10 cellular contexts compared by ENCODE assay signal in genomic region chr14:54782803-54783659, GRCh38.
DNase-seq lines count a peak whose midpoint lies in the region; ATAC-seq and TF ChIP-seq lines count a peak whose summit lies in the region.
"Had no signal": no experiment of that assay in that cellular context is flagged by ENCODE, and none has a peak within 500 bp of the region (broad histone marks: within the 10 kb centered on the region; RNA-seq: fewer than 3 reads in every experiment).

No MANE protein-coding gene starts in this region.

- no peak overlapping the region for H3K9ac ChIP-seq in BLaER1
- H3K9ac ChIP-seq: parathyroid adenoma had no signal

- H3K27me3 ChIP-seq in BLaER1 (no peaks in the 10 kb centered on the region), hepatocyte (no peaks in the 10 kb centered on the region)
- no peaks in the 10 kb centered on the region for H3K27me3 ChIP-seq in CD4-positive, alpha-beta memory T cell (ENCODE audit: insufficient read depth, low read length)
- H3K27me3 ChIP-seq: adrenal gland had no signal

- no peak overlapping the region for H2AFZ ChIP-seq in hepatocyte
- H2AFZ ChIP-seq: parathyroid adenoma had no signal

- H3K79me2 ChIP-seq in hepatocyte: no peaks in the 10 kb centered on the region
- H3K79me2 ChIP-seq: parathyroid adenoma had no signal

- no peak overlapping the region for H3K4me3 Mint-ChIP-seq in CD4-positive, alpha-beta memory T cell

- ATAC-seq in GM18909 (IDR thresholded peaks at IDR 0.05; ENCODE audit: poor library complexity, unreplicated experiment) (peak; percentile 93), HG03066 (IDR thresholded peaks at IDR 0.05; ENCODE audit: low read depth, unreplicated experiment) (peak; percentile 90)

- POLR2A ChIA-PET in CD4-positive, alpha-beta memory T cell (lab: Charles Lee; ENCODE audit: partially characterized antibody): interaction anchor here (1.0 kb wide), 1 partner anchor 217 kb away, joined by 3 read pairs; no protein-coding TSS in a partner anchor

- peak overlapping the region in 1 of 7 donors; percentile 32 for H3K27ac Mint-ChIP-seq in CD4-positive, alpha-beta memory T cell

- DNase-seq in RPMI8226 (peak; percentile 83), hepatocyte (ENCODE audit: low spot score) (no peak), cortex of kidney (lab: John Stamatoyannopoulos, UW) (no peak), GDM1 (lab: John Stamatoyannopoulos, UW) (no peak)
- no peak for DNase-seq in CD4-positive, alpha-beta memory T cell

- peak; percentile 6 for TF ChIP-seq CTCF in hepatocyte (IDR thresholded peaks at IDR 0.05; ENCODE audit: poor library complexity)

- H3K36me3 ChIP-seq in BLaER1 (peaks cover 70% of the 10 kb centered on the region), hepatocyte (replicated peaks; ENCODE audit: insufficient read depth, low read depth) (no peaks in the 10 kb centered on the region)
- no peaks in the 10 kb centered on the region for H3K36me3 ChIP-seq in CD4-positive, alpha-beta memory T cell (ENCODE audit: insufficient read depth, low read length)
- H3K36me3 ChIP-seq: adrenal gland had no signal

- H3K4me3 ChIP-seq in BLaER1 (no peak overlapping the region), hepatocyte (no peak overlapping the region)
- no peak overlapping the region for H3K4me3 ChIP-seq in CD4-positive, alpha-beta memory T cell (ENCODE audit: low read length in 2 of 2)
- H3K4me3 ChIP-seq: adrenal gland had no signal

- no peaks in the 10 kb centered on the region for H3K4me1 Mint-ChIP-seq in CD4-positive, alpha-beta memory T cell

- H3K4me2 ChIP-seq in BLaER1 (peak overlapping the region; percentile 82), hepatocyte (no peak overlapping the region)

- H3K27me3 Mint-ChIP-seq in CD4-positive, alpha-beta memory T cell: no peaks in the 10 kb centered on the region

- peak overlapping the region; percentile 49; the same call in 1 of the 2 replicates for H3K27ac ChIP-seq in BLaER1
- no peak overlapping the region for H3K27ac ChIP-seq in hepatocyte
- no peak overlapping the region for H3K27ac ChIP-seq in CD4-positive, alpha-beta memory T cell (ENCODE audit: low read depth, low read length)
- H3K27ac ChIP-seq: parathyroid adenoma had no signal

- H3K4me1 ChIP-seq in BLaER1: peaks cover 77% of the 10 kb centered on the region
- no peaks in the 10 kb centered on the region for H3K4me1 ChIP-seq in hepatocyte (ENCODE audit: insufficient read depth)
- no peaks in the 10 kb centered on the region for H3K4me1 ChIP-seq in CD4-positive, alpha-beta memory T cell (ENCODE audit: insufficient read depth, low read length)

- H4K20me1 ChIP-seq in BLaER1: peaks cover 31% of the 10 kb centered on the region; the same call in 1 of the 2 replicates
- H4K20me1 ChIP-seq in hepatocyte (ENCODE audit: insufficient read depth, poor library complexity, severe bottlenecking): no peaks in the 10 kb centered on the region

- no peaks in the 10 kb centered on the region for H3K9me3 Mint-ChIP-seq in CD4-positive, alpha-beta memory T cell

- WGBS in hepatocyte (ENCODE audit: low lambda C conversion rate, missing lambda C conversion rate): 88% methylated on average over 14 of the region's 14 CpGs

- CTCF ChIA-PET in CD4-positive, alpha-beta memory T cell (lab: Charles Lee; ENCODE audit: partially characterized antibody): interaction anchor here (0.7 to 1.6 kb wide), 3 partner anchors 9 to 1519 kb away, joined by 4 to 8 read pairs (median 4); no protein-coding TSS in a partner anchor

- intact Hi-C loops in CD4-positive, alpha-beta memory T cell (cut with micrococcal nuclease): no loop called here

- H3K9me3 ChIP-seq in BLaER1: no peaks in the 10 kb centered on the region
- no peaks in the 10 kb centered on the region for H3K9me3 ChIP-seq in hepatocyte (ENCODE audit: low read depth)
- H3K9me3 ChIP-seq in CD4-positive, alpha-beta memory T cell (ENCODE audit: control insufficient read depth in 1 of 2, low read length in 2 of 2): no peaks in the 10 kb centered on the region
- H3K9me3 ChIP-seq: adrenal gland had no signal

- no peaks in the 10 kb centered on the region for H3K36me3 Mint-ChIP-seq in CD4-positive, alpha-beta memory T cell

- no peaks in the 10 kb centered on the region for H3K9me2 ChIP-seq in hepatocyte (replicated peaks; ENCODE audit: insufficient read depth)
